Comparison of ENCODE assay signal across 17 cellular contexts in the genomic region with DNA sequence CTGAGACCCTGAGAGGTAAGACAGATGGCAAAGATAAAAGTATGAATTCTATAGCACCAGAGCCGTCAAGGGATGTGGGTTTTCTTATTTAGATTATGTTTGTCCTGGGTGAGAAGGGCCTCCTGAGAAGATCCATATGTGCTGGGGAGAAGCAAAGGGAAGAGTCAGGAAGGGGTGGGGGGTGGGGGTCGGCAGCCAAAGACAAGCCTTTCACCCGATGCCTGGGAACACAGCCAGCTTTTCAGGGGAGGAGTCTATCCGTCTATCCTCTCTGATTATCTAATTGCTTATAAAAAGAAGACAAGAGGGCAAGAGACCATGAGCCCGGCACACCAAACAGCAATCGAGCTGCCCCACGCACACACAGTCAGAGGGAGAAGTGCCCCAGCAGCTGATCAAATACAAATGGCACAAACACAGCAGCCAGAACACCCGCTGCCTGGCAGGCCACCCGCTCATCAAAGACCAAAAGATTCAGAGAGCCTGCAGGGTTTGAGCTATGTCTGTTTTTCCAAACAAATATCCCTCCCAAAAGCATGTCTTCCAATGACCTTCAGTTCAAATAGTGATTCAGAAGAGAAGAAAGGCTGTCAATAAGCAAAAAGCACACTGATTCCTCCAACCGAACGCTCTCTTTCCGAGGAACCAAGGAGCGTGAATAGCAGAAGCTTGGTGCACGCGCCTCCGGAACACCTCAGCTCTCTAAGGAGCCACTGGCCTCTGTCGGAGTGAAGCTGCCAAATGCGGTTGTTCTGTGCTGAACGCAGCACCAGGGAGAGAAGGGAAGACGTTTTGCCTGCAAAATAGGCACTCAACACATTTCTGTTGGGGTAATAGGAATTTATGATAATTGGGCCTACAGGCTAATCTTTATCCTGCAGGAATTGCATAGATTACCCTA.
A peak's percentile ranks its signal among the peaks of the same experiment; 100 is the strongest.
DNase-seq lines count a peak whose midpoint lies in the region; TF ChIP-seq lines count a peak whose summit lies in the region.
"Had no signal": no experiment of that assay in that cellular context is flagged by ENCODE, and none has a peak within 500 bp of the region (broad histone marks: within the 10 kb centered on the region; RNA-seq: fewer than 3 reads in every experiment).

No MANE protein-coding gene starts in this region.

- no peak overlapping the region for H3K23ac ChIP-seq in mesendoderm (ENCODE audit: low read length)

- H3K4me1 ChIP-seq in NT2/D1 (ENCODE audit: insufficient read depth, insufficient read length) (peaks cover 4% of the 10 kb centered on the region), mesendoderm (ENCODE audit: control insufficient read depth, low read depth, low read length) (peaks cover 6% of the 10 kb centered on the region), colonic mucosa (no peaks in the 10 kb centered on the region), OCI-LY7 (ENCODE audit: insufficient read depth, low read length, poor library complexity, severe bottlenecking) (no peaks in the 10 kb centered on the region)
- H3K4me1 ChIP-seq: parathyroid adenoma had no signal

- H3K9ac ChIP-seq in NT2/D1 (ENCODE audit: insufficient read length, low read depth) (no peak overlapping the region), mesendoderm (ENCODE audit: low read length) (no peak overlapping the region), colonic mucosa (ENCODE audit: low read depth in 2 of 2, low read length in 2 of 2) (no peak overlapping the region)
- H3K9ac ChIP-seq: parathyroid adenoma had no signal

- no TSS peak for BruUV-seq in OCI-LY7 (replicated peaks; lab: Mats Ljungman, UMichigan)

- intact Hi-C loops in colonic mucosa (cut with DNase I), result no loop called here
- intact Hi-C loops in OCI-LY7 (cut with micrococcal nuclease; ENCODE audit: unreplicated experiment), result no loop called here

- no peak overlapping the region for H2BK5ac ChIP-seq in mesendoderm (ENCODE audit: low read length)

- no peak overlapping the region for H4K8ac ChIP-seq in mesendoderm (ENCODE audit: low read depth, low read length)

- H3K56ac ChIP-seq in mesendoderm (ENCODE audit: low read length), result peak overlapping the region; percentile 34

- no peaks in the 10 kb centered on the region for H3K9me2 ChIP-seq in OCI-LY7 (ENCODE audit: insufficient read depth, low read length)

- H3K4me2 ChIP-seq in mesendoderm (ENCODE audit: low read length) (no peak overlapping the region), OCI-LY7 (ENCODE audit: low read length) (no peak overlapping the region)

- WGBS in mesendoderm (ENCODE audit: extremely low coverage, insufficient coverage, low lambda C conversion rate), result no CpG with 5 or more reads among the region's 20 CpGs

- H2AK5ac ChIP-seq in mesendoderm (ENCODE audit: low read length), result no peak overlapping the region

- no peak overlapping the region for H2BK15ac ChIP-seq in mesendoderm (replicated peaks; ENCODE audit: low read depth)

- POLR2A ChIA-PET in OCI-LY7 (lab: Charles Lee), result no interaction called here

- H3K27ac ChIP-seq in mesendoderm (ENCODE audit: low read depth, low read length), result no peak overlapping the region
- H3K27ac ChIP-seq in colonic mucosa, result no peak overlapping the region
- H3K27ac ChIP-seq in OCI-LY7 (ENCODE audit: low read depth, low read length, poor library complexity, severe bottlenecking), result no peak overlapping the region
- H3K27ac ChIP-seq: HL-60, parathyroid adenoma, RWPE1 had no signal

- no peaks in the 10 kb centered on the region for H3K79me1 ChIP-seq in mesendoderm (ENCODE audit: low read length)

- no peaks in the 10 kb centered on the region for H3K27me3 ChIP-seq in NT2/D1 (ENCODE audit: insufficient read depth, insufficient read length)
- no peaks in the 10 kb centered on the region for H3K27me3 ChIP-seq in mesendoderm (ENCODE audit: insufficient read depth, low read length, poor library complexity)
- no peaks in the 10 kb centered on the region for H3K27me3 ChIP-seq in colonic mucosa
- H3K27me3 ChIP-seq: dorsolateral prefrontal cortex had no signal

- TF ChIP-seq CTCF in colonic mucosa (IDR thresholded peaks at IDR 0.05), result no peak
- no peak for TF ChIP-seq CTCF in OCI-LY7 (conservative IDR thresholded peaks at IDR 0.05; ENCODE audit: low read length)

- no peak overlapping the region for H2BK120ac ChIP-seq in mesendoderm (ENCODE audit: low read depth, low read length)

- peak; percentile 65 for DNase-seq in DMS153 treated with DMSO at 0.1 percent for 48 hours (lab: John Stamatoyannopoulos, UW; ENCODE audit: unreplicated experiment)
- peak; percentile 41 for DNase-seq in NCI-H187 treated with DMSO at 0.1 percent for 48 hours (lab: John Stamatoyannopoulos, UW)
- peak; percentile 13 for DNase-seq in NT2/D1 (ENCODE audit: low read depth, low spot score)
- peak; percentile 62 for DNase-seq in mesendoderm
- DNase-seq in activated naive CD4-positive, alpha-beta T cell treated with Interleukin-2 at 50 U/mL for 16 hours, result no peak
- DNase-seq in colonic mucosa, result no peak
- no peak for DNase-seq in OCI-LY7 (ENCODE audit: low spot score)
- DNase-seq in germinal center (ENCODE audit: low spot score), result no peak
- DNase-seq: activated CD8-positive, alpha-beta memory T cell treated with anti-CD3 and anti-CD28 coated beads, Interleukin-2, amount 50 U/mL, for 48 hours; left ventricle myocardium superior; MM.1S; stimulated activated CD4-positive, alpha-beta T cell treated with anti-CD3 and anti-CD28 coated beads, Interleukin-2, amount 100 ng/mL, for 24 hours; stimulated activated naive CD8-positive, alpha-beta T cell treated with anti-CD3 and anti-CD28 coated beads, Interleukin-15, Interleukin-2, amounts not matched to agents 100 U/mL and 50 U/mL, for 24 hours had no signal

- H3K79me2 ChIP-seq in mesendoderm (ENCODE audit: control insufficient read depth, insufficient read depth, low read length) (no peaks in the 10 kb centered on the region), OCI-LY7 (ENCODE audit: insufficient read depth, low read depth, low read length) (no peaks in the 10 kb centered on the region)
- H3K79me2 ChIP-seq: parathyroid adenoma had no signal

- CTCF ChIA-PET in OCI-LY7 (lab: Charles Lee; ENCODE audit: unreplicated experiment), result no interaction called here

- H3K18ac ChIP-seq in mesendoderm (ENCODE audit: low read length), result no peak overlapping the region

- H3K4ac ChIP-seq in mesendoderm (ENCODE audit: low read depth, low read length), result no peak overlapping the region

- H4K20me1 ChIP-seq in OCI-LY7 (ENCODE audit: insufficient read depth, low read length), result no peaks in the 10 kb centered on the region

- H4K5ac ChIP-seq in mesendoderm (ENCODE audit: low read length), result no peak overlapping the region

- H3K4me3 ChIP-seq in NT2/D1 (ENCODE audit: insufficient read length, low read depth), result no peak overlapping the region
- H3K4me3 ChIP-seq in mesendoderm (ENCODE audit: low read length), result no peak overlapping the region
- no peak overlapping the region for H3K4me3 ChIP-seq in colonic mucosa
- H3K4me3 ChIP-seq in OCI-LY7 (ENCODE audit: low read depth, low read length, poor library complexity, severe bottlenecking), result no peak overlapping the region

- no peaks in the 10 kb centered on the region for H3K36me3 ChIP-seq in NT2/D1 (ENCODE audit: insufficient read depth, insufficient read length, low read length)
- H3K36me3 ChIP-seq in mesendoderm (ENCODE audit: control insufficient read depth, insufficient read depth, low read length), result no peaks in the 10 kb centered on the region
- H3K36me3 ChIP-seq in colonic mucosa, result no peaks in the 10 kb centered on the region
- H3K36me3 ChIP-seq in OCI-LY7 (ENCODE audit: insufficient read depth, low read length), result no peaks in the 10 kb centered on the region

- H3K9me3 ChIP-seq in NT2/D1 (ENCODE audit: insufficient read depth, low read length) (0 out of 2 replicates have a peak, but pooled peaks cover 5% of the 10 kb centered on the region), colonic mucosa (no peaks in the 10 kb centered on the region), OCI-LY7 (ENCODE audit: low read length) (no peaks in the 10 kb centered on the region)

- H2AFZ ChIP-seq in OCI-LY7 (ENCODE audit: low read length), result no peak overlapping the region
- H2AFZ ChIP-seq: parathyroid adenoma had no signal

Comparison
In these comparisons a context has a peak if more than half of its experiments do, and no peak if none do; other contexts are left out.
1. DNase-seq: peak in DMS153 treated with DMSO at 0.1 percent for 48 hours (single experiment), NCI-H187 treated with DMSO at 0.1 percent for 48 hours (single experiment), NT2/D1 (single experiment) and mesendoderm (single experiment); none in activated naive CD4-positive, alpha-beta T cell treated with Interleukin-2 at 50 U/mL for 16 hours (single experiment), colonic mucosa (single experiment), OCI-LY7 (single experiment) and germinal center (single experiment).